Comparison of ENCODE assay signal across 8 cellular contexts in the genomic region with DNA sequence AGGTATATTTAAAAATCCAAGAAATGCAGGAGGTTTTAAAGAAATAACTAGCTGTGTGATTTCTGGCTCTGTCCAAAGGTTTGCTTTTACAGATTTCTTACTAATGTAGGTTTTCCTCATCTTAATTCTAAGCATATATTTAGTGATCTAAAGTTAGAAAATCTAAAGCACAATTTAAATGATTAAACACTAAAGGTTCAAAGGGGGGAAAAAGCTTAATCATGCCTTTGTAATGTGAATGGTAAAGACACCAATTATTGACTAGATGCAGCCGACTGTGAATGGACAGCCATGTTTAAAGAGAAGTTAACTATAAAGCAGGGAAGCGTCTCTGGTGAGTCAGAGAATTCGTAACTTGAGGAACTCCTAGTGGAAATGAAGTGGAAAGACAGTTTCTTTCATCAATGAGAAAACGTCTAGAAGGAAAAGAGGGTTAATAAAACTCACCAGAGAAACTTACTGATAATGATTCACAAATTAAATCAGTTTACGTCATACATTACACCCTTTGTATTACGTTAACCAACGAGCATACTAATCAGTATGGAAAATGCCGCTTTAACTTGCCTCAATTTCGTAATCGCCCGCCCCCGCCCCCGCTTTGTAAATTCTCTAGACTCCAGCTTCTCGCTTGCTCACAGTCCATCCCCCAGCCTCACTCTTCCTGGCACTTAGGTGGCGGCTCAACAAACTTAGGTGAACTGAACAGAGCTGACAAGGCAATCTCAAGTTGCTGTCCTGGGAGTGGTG. TPM values are rescaled to one million over a fixed set of nuclear protein-coding genes. Genes with fewer than 3 reads are reported as not detected.
A peak's percentile ranks its signal among the peaks of the same experiment; 100 is the strongest.
DNase-seq lines count a peak whose midpoint lies in the region; ATAC-seq and TF ChIP-seq lines count a peak whose summit lies in the region.

No MANE protein-coding gene starts in this region.

- H3K9me3 ChIP-seq in DOHH2 (ENCODE audit: control insufficient read depth, insufficient read depth, low read length) (no peaks in the 10 kb centered on the region), Karpas-422 (ENCODE audit: low read length) (no peaks in the 10 kb centered on the region), ascending aorta (no peaks in the 10 kb centered on the region), right atrium auricular region (no peaks in the 10 kb centered on the region)

- H3K27ac ChIP-seq in DOHH2 (ENCODE audit: low read depth, low read length) (peak overlapping the region; percentile 87), Karpas-422 (ENCODE audit: low read length) (peak overlapping the region; percentile 93), ascending aorta (peak overlapping the region; percentile 88 to 92), right atrium auricular region (peak overlapping the region; percentile 97 to 98), rectal smooth muscle tissue (ENCODE audit: low read depth, low read length) (peak overlapping the region; percentile 98)

- H3K9me2 ChIP-seq in DOHH2 (replicated peaks; ENCODE audit: control insufficient read depth, low read length): no peaks in the 10 kb centered on the region
- H3K9me2 ChIP-seq in Karpas-422 (replicated peaks; ENCODE audit: insufficient read depth, low read length): no peaks in the 10 kb centered on the region

- H3K27me3 ChIP-seq in DOHH2 (ENCODE audit: control insufficient read depth, low read length) (no peaks in the 10 kb centered on the region), Karpas-422 (ENCODE audit: low read length) (no peaks in the 10 kb centered on the region), ascending aorta (no peaks in the 10 kb centered on the region), right atrium auricular region (no peaks in the 10 kb centered on the region), rectal smooth muscle tissue (ENCODE audit: control insufficient read depth, insufficient read depth, low read length) (no peaks in the 10 kb centered on the region)

- H3K79me2 ChIP-seq in DOHH2 (ENCODE audit: control insufficient read depth, low read length): peaks cover 28% of the 10 kb centered on the region
- H3K79me2 ChIP-seq in Karpas-422 (ENCODE audit: low read length): peaks cover 27% of the 10 kb centered on the region

- H3K4me2 ChIP-seq in DOHH2 (ENCODE audit: low read length) (peak overlapping the region; percentile 91), Karpas-422 (ENCODE audit: low read depth, low read length, poor library complexity, severe bottlenecking) (peak overlapping the region; percentile 98)

- TF ChIP-seq CTCF in DOHH2 (IDR thresholded peaks at IDR 0.05; ENCODE audit: low read depth, low read length, poor library complexity, severe bottlenecking) (peak; percentile 46), ascending aorta (IDR thresholded peaks at IDR 0.05) (peak; percentile 33 to 46 (median 39)), right atrium auricular region (IDR thresholded peaks at IDR 0.05) (peak in 1 of 2 donors; percentile 29)

- ATAC-seq in GM19035 (IDR thresholded peaks at IDR 0.05; ENCODE audit: unreplicated experiment): no peak
- ATAC-seq in HG03457 (IDR thresholded peaks at IDR 0.05; ENCODE audit: unreplicated experiment): no peak

- H3K9ac ChIP-seq in Karpas-422 (ENCODE audit: low read length) (peak overlapping the region; percentile 78), rectal smooth muscle tissue (ENCODE audit: low read length) (peak overlapping the region; percentile 89)

- peaks cover 23% of the 10 kb centered on the region for H3F3A ChIP-seq in DOHH2 (ENCODE audit: control insufficient read depth, insufficient read depth)

- H3K4me1 ChIP-seq in DOHH2 (ENCODE audit: control insufficient read depth, low read length) (peaks cover 28% of the 10 kb centered on the region), Karpas-422 (ENCODE audit: low read length) (peaks cover 36% of the 10 kb centered on the region), ascending aorta (peaks cover under 1 to 16% of the 10 kb centered on the region in 2 donors), right atrium auricular region (peaks cover 0 to 21% of the 10 kb centered on the region in 2 donors), rectal smooth muscle tissue (ENCODE audit: control insufficient read depth, insufficient read depth, low read length) (no peaks in the 10 kb centered on the region)

- H3K36me3 ChIP-seq in DOHH2 (ENCODE audit: control insufficient read depth, low read length): no peaks in the 10 kb centered on the region
- no peaks in the 10 kb centered on the region for H3K36me3 ChIP-seq in Karpas-422 (ENCODE audit: insufficient read depth, low read length)
- no peaks in the 10 kb centered on the region for H3K36me3 ChIP-seq in ascending aorta
- H3K36me3 ChIP-seq in right atrium auricular region: no peaks in the 10 kb centered on the region
- no peaks in the 10 kb centered on the region for H3K36me3 ChIP-seq in rectal smooth muscle tissue (ENCODE audit: control insufficient read depth, insufficient read depth, low read length)

- H3K4me3 ChIP-seq in DOHH2 (ENCODE audit: low read length) (peak overlapping the region; percentile 82), Karpas-422 (ENCODE audit: low read length) (peak overlapping the region; percentile 82), ascending aorta (peak overlapping the region; percentile 63 to 65), right atrium auricular region (peak overlapping the region; percentile 48 to 61), rectal smooth muscle tissue (ENCODE audit: low read length) (peak overlapping the region; percentile 83)

- H4K20me1 ChIP-seq in DOHH2 (ENCODE audit: control insufficient read depth, insufficient read depth, low read depth, low read length): no peaks in the 10 kb centered on the region
- H4K20me1 ChIP-seq in Karpas-422 (ENCODE audit: insufficient read depth, low read depth, low read length): no peaks in the 10 kb centered on the region

- intact Hi-C loops in ascending aorta (cut with DNase I): loop anchor here (2.0 to 5.0 kb wide), 8 partner anchors 123 to 1645 kb away; a partner anchor contains a TSS

- H2AFZ ChIP-seq in Karpas-422 (ENCODE audit: low read length): peak overlapping the region; percentile 96

- peak; percentile 81 for DNase-seq in Karpas-422
- DNase-seq in SHP77 (lab: John Stamatoyannopoulos, UW): peak; percentile 34
- no peak for DNase-seq in ascending aorta (ENCODE audit: low spot score in 2 of 2)
- DNase-seq in right atrium auricular region (ENCODE audit: low spot score): no peak

RNA-seq across cellular contexts. Expression of a gene that starts 1.1 kb away (rescaled TPM):
- 25.4 and 55.6 TPM in 2 replicates for total RNA-seq in Karpas-422 (2014; rRNA removed; shearing (Covaris generic); ENCODE audit: low replicate concordance)
- total RNA-seq in ascending aorta (62.2 TPM), right atrium auricular region (10 to 100 TPM; 51.8 to 69.8 TPM)

Comparison
In these comparisons a context has a peak if more than half of its experiments do, and no peak if none do; other contexts are left out.
1. DNase-seq: peak in Karpas-422 (single experiment) and SHP77 (2 of 2); none in ascending aorta (0 of 2) and right atrium auricular region (single experiment).
2. Peak in every context shown above with its lines, with median percentiles within 50 percentile points of each other: H3K27ac ChIP-seq and H3K4me3 ChIP-seq.